Comparison of ENCODE assay signal across 19 cellular contexts in genomic region chr10:99730026-99730425, GRCh38. TPM values are rescaled to one million over a fixed set of nuclear protein-coding genes. Genes with fewer than 3 reads are reported as not detected.
DNase-seq lines count a peak whose midpoint lies in the region; ATAC-seq and TF ChIP-seq lines count a peak whose summit lies in the region.
"Had no signal": no experiment of that assay in that cellular context is flagged by ENCODE, and none has a peak within 500 bp of the region (broad histone marks: within the 10 kb centered on the region; RNA-seq: fewer than 3 reads in every experiment).

No MANE protein-coding gene starts in this region.

- H3K27ac ChIP-seq in CD4-positive, alpha-beta T cell (ENCODE audit: low read depth, low read length) = no peak overlapping the region
- H3K27ac ChIP-seq in mesenchymal stem cell (ENCODE audit: low read length, poor library complexity, severe bottlenecking) = peak overlapping the region; percentile 56
- H3K27ac ChIP-seq: dorsolateral prefrontal cortex, left ventricle myocardium inferior, prostate gland, vagina had no signal

- H4K8ac ChIP-seq in mesenchymal stem cell (ENCODE audit: low read length) = no peak overlapping the region

- H2BK15ac ChIP-seq in mesenchymal stem cell (ENCODE audit: low read depth, poor library complexity, severe bottlenecking) = no peak overlapping the region

- no peaks in the 10 kb centered on the region for H3K27me3 ChIP-seq in CD4-positive, alpha-beta T cell (ENCODE audit: control insufficient read depth, insufficient read depth, low read length)
- no peaks in the 10 kb centered on the region for H3K27me3 ChIP-seq in mesenchymal stem cell (ENCODE audit: control insufficient read depth in 1 of 2, insufficient read depth in 1 of 2, low read length in 2 of 2)
- H3K27me3 ChIP-seq: dorsolateral prefrontal cortex, vagina had no signal

- no peaks in the 10 kb centered on the region for H3K9me3 ChIP-seq in CD4-positive, alpha-beta T cell (ENCODE audit: control insufficient read depth, low read length)
- no peaks in the 10 kb centered on the region for H3K9me3 ChIP-seq in mesenchymal stem cell (ENCODE audit: control insufficient read depth, low read length)
- H3K9me3 ChIP-seq: left ventricle myocardium inferior, prostate gland, vagina had no signal

- no peak overlapping the region for H3K4ac ChIP-seq in mesenchymal stem cell (ENCODE audit: low read depth in 1 of 2, low read length in 2 of 2)

- intact Hi-C loops in CD4-positive, alpha-beta T cell (cut with DNase I, micrococcal nuclease) = loop anchor here (2.0 to 10.0 kb wide), 8 partner anchors 68 to 1598 kb away; partner anchors contain the start of genes ERLIN1 (in 1 of the 2), HPS1 (in 1 of the 2), R3HCC1L (in 1 of the 2) and SLC25A28 (in 1 of the 2)

- H3K4me3 ChIP-seq in choroid plexus epithelial cell (ENCODE audit: low read depth, low read length) (no peak overlapping the region), mesenchymal stem cell (ENCODE audit: insufficient read depth in 1 of 2, low read depth in 1 of 2, low read length in 2 of 2) (no peak overlapping the region)
- H3K4me3 ChIP-seq: left ventricle myocardium inferior, prostate gland, vagina had no signal

- no peak overlapping the region for H2AFZ ChIP-seq in mesenchymal stem cell (ENCODE audit: low read depth, low read length)

- H3K79me1 ChIP-seq in mesenchymal stem cell (replicated peaks; ENCODE audit: low read length, poor library complexity, severe bottlenecking) = peaks cover 18% of the 10 kb centered on the region

- no peak overlapping the region for H2AK5ac ChIP-seq in mesenchymal stem cell (ENCODE audit: low read length, severe bottlenecking)

- POLR2A ChIA-PET in CD4-positive, alpha-beta T cell (lab: Charles Lee) = no interaction called here

- peaks cover 11% of the 10 kb centered on the region for H3K4me1 ChIP-seq in mesenchymal stem cell (ENCODE audit: control insufficient read depth, insufficient read depth, low read depth, low read length)
- H3K4me1 ChIP-seq: prostate gland had no signal

- no peak overlapping the region for H3K18ac ChIP-seq in mesenchymal stem cell (ENCODE audit: low read depth in 1 of 2, low read length in 2 of 2)

- no peaks in the 10 kb centered on the region for H3K9me3 Mint-ChIP-seq in CD4-positive, alpha-beta T cell
- H3K9me3 Mint-ChIP-seq: activated CD4-positive, alpha-beta memory T cell treated with anti-CD3 and anti-CD28 coated beads, Interleukin-2, amount 10 ng/mL, durations not matched to agents 7 days and 5 days; activated T-helper 2 cell treated with anti-CD3 and anti-CD28 coated beads, Interferon-gamma antibody, Interleukin-2, Interleukin-4, amounts not matched to agents 10 μg/mL and 5 μg/mL and 100 μg/mL, durations not matched to agents 14 hours and 24 hours and 36 hours had no signal

- no peak overlapping the region for H3K23ac ChIP-seq in mesenchymal stem cell (ENCODE audit: low read length in 2 of 2)

- peak overlapping the region; percentile 16 for H3K4me3 Mint-ChIP-seq in CD4-positive, alpha-beta T cell
- H3K4me3 Mint-ChIP-seq: activated CD4-positive, alpha-beta memory T cell treated with anti-CD3 and anti-CD28 coated beads, Interleukin-2, amount 10 ng/mL, durations not matched to agents 7 days and 5 days had no signal

- no peaks in the 10 kb centered on the region for H3K27me3 Mint-ChIP-seq in CD4-positive, alpha-beta T cell
- H3K27me3 Mint-ChIP-seq: activated CD4-positive, alpha-beta memory T cell treated with anti-CD3 and anti-CD28 coated beads, Interleukin-2, amount 10 ng/mL, durations not matched to agents 7 days and 5 days had no signal

- no peak overlapping the region for H3K14ac ChIP-seq in mesenchymal stem cell (ENCODE audit: low read length in 2 of 2)

- no peak overlapping the region for H3K9ac ChIP-seq in mesenchymal stem cell (ENCODE audit: low read length)

- CTCF ChIA-PET in CD4-positive, alpha-beta T cell (lab: Charles Lee) = no interaction called here

- no peak overlapping the region for H2BK5ac ChIP-seq in mesenchymal stem cell (ENCODE audit: low read depth, low read length, poor library complexity, severe bottlenecking)

- H2BK120ac ChIP-seq in mesenchymal stem cell (ENCODE audit: low read depth, low read length) = no peak overlapping the region

- H3K4me2 ChIP-seq in mesenchymal stem cell (ENCODE audit: low read length, poor library complexity, severe bottlenecking) = no peak overlapping the region

- no peak for TF ChIP-seq CTCF in CD4-positive, alpha-beta T cell (IDR thresholded peaks at IDR 0.05)
- no peak for TF ChIP-seq CTCF in choroid plexus epithelial cell (conservative IDR thresholded peaks at IDR 0.05; ENCODE audit: low read depth, low read length)

- H3K27ac Mint-ChIP-seq in CD4-positive, alpha-beta T cell = peak overlapping the region; percentile 13
- H3K27ac Mint-ChIP-seq: activated CD4-positive, alpha-beta memory T cell treated with anti-CD3 and anti-CD28 coated beads, Interleukin-2, amount 10 ng/mL, durations not matched to agents 7 days and 5 days had no signal

- no peak for DNase-seq in CD4-positive, alpha-beta T cell
- DNase-seq in HT1080 (ENCODE audit: low read depth) (peak; percentile 8), choroid plexus epithelial cell (ENCODE audit: low read depth) (peak; percentile 80), mesenchymal stem cell (peak; percentile 45), mesenteric fat pad (ENCODE audit: low spot score) (no peak), dedifferentiated amniotic fluid mesenchymal stem cell (ENCODE audit: extremely low spot score) (no peak)
- DNase-seq in NK-92 treated with Interleukin-12 subunit alpha and Interleukin-12 subunit beta, amount 100 ng/mL, for 24 hours (lab: John Stamatoyannopoulos, UW) = no peak
- DNase-seq: activated CD4-positive, alpha-beta memory T cell treated with anti-CD3 and anti-CD28 coated beads, Interleukin-2, amount 10 ng/mL, durations not matched to agents 7 days and 5 days; amygdala; dorsolateral prefrontal cortex; hypothalamus; Kasumi-1; left ventricle myocardium inferior; NCI-H510A; stimulated activated CD4-positive, alpha-beta T cell treated with anti-CD3 and anti-CD28 coated beads, Interleukin-15, amount 100 ng/mL, for 24 hours had no signal

- H4K91ac ChIP-seq in mesenchymal stem cell (ENCODE audit: low read length) = no peak overlapping the region

- H3K36me3 Mint-ChIP-seq in CD4-positive, alpha-beta T cell (ENCODE audit: low read depth) = peaks cover 59% of the 10 kb centered on the region

- H3K4me1 Mint-ChIP-seq in CD4-positive, alpha-beta T cell (ENCODE audit: low read depth) = peaks cover 37% of the 10 kb centered on the region

- peaks cover 15 to 50% of the 10 kb centered on the region in 2 experiments for H3K36me3 ChIP-seq in mesenchymal stem cell (ENCODE audit: control insufficient read depth in 1 of 2, insufficient read depth in 2 of 2, low read depth in 1 of 2, low read length in 2 of 2)
- H3K36me3 ChIP-seq: prostate gland had no signal

- ATAC-seq in CD4-positive, alpha-beta T cell (ENCODE audit: poor library complexity) = no peak
- ATAC-seq in HG03460 (IDR thresholded peaks at IDR 0.05; ENCODE audit: unreplicated experiment) = no peak

- 90% methylated on average over 1 of the region's 1 CpG for WGBS in mesenchymal stem cell

- H2BK12ac ChIP-seq in mesenchymal stem cell (ENCODE audit: low read length in 2 of 2) = no peak overlapping the region

RNA-seq across cellular contexts. Expression of gene COX15, which starts 1.9 kb away (rescaled TPM):
- total RNA-seq in CD4-positive, alpha-beta T cell = 1 to 10 TPM; 7.7 to 7.9 TPM
- 38.4 and 41.4 TPM in 2 replicates for total RNA-seq in HT1080 (2014; rRNA removed; shearing (Covaris generic))
- polyA plus RNA-seq in HT1080 (2015; cell fraction: cytosol; rRNA removed) = 37.0 and 41.4 TPM in 2 replicates
- 55.5 and 59.2 TPM in 2 replicates for polyA plus RNA-seq in HT1080 (2015; cell fraction: nucleus; rRNA removed)
- polyA plus RNA-seq in mesenchymal stem cell (2013, experiment 1 of 2) = 13.5 TPM
- polyA plus RNA-seq in mesenchymal stem cell (2013, experiment 2 of 2) = 13.4 TPM
- 33.8 TPM for total RNA-seq in mesenteric fat pad

RNA-seq across cellular contexts. Expression of gene CUTC, which starts 2.0 kb away (rescaled TPM):
- 10 to 100 TPM; 14.1 to 16.0 TPM for total RNA-seq in CD4-positive, alpha-beta T cell
- 25.6 and 26.4 TPM in 2 replicates for total RNA-seq in HT1080 (2014; rRNA removed; shearing (Covaris generic))
- polyA plus RNA-seq in HT1080 (2015; cell fraction: cytosol; rRNA removed) = 31.5 and 32.6 TPM in 2 replicates
- 27.6 and 33.8 TPM in 2 replicates for polyA plus RNA-seq in HT1080 (2015; cell fraction: nucleus; rRNA removed)
- 11.2 TPM for polyA plus RNA-seq in mesenchymal stem cell (2013, experiment 1 of 2)
- polyA plus RNA-seq in mesenchymal stem cell (2013, experiment 2 of 2) = 11.2 TPM
- total RNA-seq in mesenteric fat pad = 28.6 TPM

RNA-seq across cellular contexts. Expression of gene ABCC2, which starts 52.4 kb away (rescaled TPM):
- total RNA-seq in CD4-positive, alpha-beta T cell = 1 to 10 TPM; 3.0 to 3.4 TPM
- total RNA-seq in HT1080 (2014; rRNA removed; shearing (Covaris generic)) = 0.80 and 0.90 TPM in 2 replicates
- polyA plus RNA-seq in HT1080 (2015; cell fraction: cytosol; rRNA removed) = 0.29 and 0.53 TPM in 2 replicates
- polyA plus RNA-seq in HT1080 (2015; cell fraction: nucleus; rRNA removed) = 3.1 and 3.5 TPM in 2 replicates
- polyA plus RNA-seq in mesenchymal stem cell (2013, experiment 1 of 2) = 0.58 TPM
- polyA plus RNA-seq in mesenchymal stem cell (2013, experiment 2 of 2) = 0.42 TPM
- total RNA-seq in mesenteric fat pad = 2.8 TPM

Comparison
In these comparisons a context has a peak if more than half of its experiments do, and no peak if none do; other contexts are left out.
1. DNase-seq: peak in HT1080 (single experiment), choroid plexus epithelial cell (single experiment) and mesenchymal stem cell (single experiment); none in CD4-positive, alpha-beta T cell (0 of 10), NK-92 treated with Interleukin-12 subunit alpha and Interleukin-12 subunit beta, amount 100 ng/mL, for 24 hours (single experiment), mesenteric fat pad (single experiment) and dedifferentiated amniotic fluid mesenchymal stem cell (single experiment).